Comparison of ENCODE assay signal across 9 cellular contexts in genomic region chr19:13872339-13872694, GRCh38. TPM values are rescaled to one million over a fixed set of nuclear protein-coding genes. Genes with fewer than 3 reads are reported as not detected.
A peak's percentile ranks its signal among the peaks of the same experiment; 100 is the strongest.
DNase-seq lines count a peak whose midpoint lies in the region; ATAC-seq and TF ChIP-seq lines count a peak whose summit lies in the region.
"Had no signal": no experiment of that assay in that cellular context is flagged by ENCODE, and none has a peak within 500 bp of the region (broad histone marks: within the 10 kb centered on the region; RNA-seq: fewer than 3 reads in every experiment).

No MANE protein-coding gene starts in this region.

- H3K36me3 ChIP-seq in hepatocyte (replicated peaks; ENCODE audit: insufficient read depth, low read depth), result no peaks in the 10 kb centered on the region
- H3K36me3 ChIP-seq: neutrophil had no signal

- peak overlapping the region; percentile 95 for H2AFZ ChIP-seq in hepatocyte

- no peak overlapping the region for H3K27ac Mint-ChIP-seq in activated naive CD4-positive, alpha-beta T cell treated with anti-CD3 and anti-CD28 coated beads for 36 hours
- H3K27ac Mint-ChIP-seq in T-helper 17 cell, result no peak overlapping the region
- peak overlapping the region; percentile 12 for H3K27ac Mint-ChIP-seq in stimulated activated memory B cell treated with anti-CD40 and anti-IgM and Interleukin-4, amounts not matched to agents 10 μg/mL and 1 μg/mL and 100 μg/mL, for 72 hours

- no peaks in the 10 kb centered on the region for H3K9me3 Mint-ChIP-seq in activated naive CD4-positive, alpha-beta T cell treated with anti-CD3 and anti-CD28 coated beads for 36 hours
- no peaks in the 10 kb centered on the region for H3K9me3 Mint-ChIP-seq in stimulated activated memory B cell treated with anti-CD40 and anti-IgM and Interleukin-4, amounts not matched to agents 10 μg/mL and 1 μg/mL and 100 μg/mL, for 72 hours

- no peaks in the 10 kb centered on the region for H3K79me2 ChIP-seq in hepatocyte

- 42% methylated on average over 5 of the region's 5 CpGs for WGBS in hepatocyte (ENCODE audit: low lambda C conversion rate, missing lambda C conversion rate)

- peak overlapping the region; percentile 41 for H3K4me3 Mint-ChIP-seq in activated naive CD4-positive, alpha-beta T cell treated with anti-CD3 and anti-CD28 coated beads for 36 hours
- peak overlapping the region; percentile 64 for H3K4me3 Mint-ChIP-seq in T-helper 17 cell
- H3K4me3 Mint-ChIP-seq in stimulated activated memory B cell treated with anti-CD40 and anti-IgM and Interleukin-4, amounts not matched to agents 10 μg/mL and 1 μg/mL and 100 μg/mL, for 72 hours, result peak overlapping the region; percentile 66

- H3K4me1 Mint-ChIP-seq in activated naive CD4-positive, alpha-beta T cell treated with anti-CD3 and anti-CD28 coated beads for 36 hours (ENCODE audit: low read depth), result peaks cover 2% of the 10 kb centered on the region
- H3K4me1 Mint-ChIP-seq in T-helper 17 cell, result peaks cover 7% of the 10 kb centered on the region
- peaks cover 19% of the 10 kb centered on the region for H3K4me1 Mint-ChIP-seq in stimulated activated memory B cell treated with anti-CD40 and anti-IgM and Interleukin-4, amounts not matched to agents 10 μg/mL and 1 μg/mL and 100 μg/mL, for 72 hours

- CTCF ChIA-PET in activated naive CD4-positive, alpha-beta T cell treated with anti-CD3 and anti-CD28 coated beads for 36 hours (lab: Charles Lee), result interaction anchor here (0.8 to 1.5 kb wide), 4 partner anchors 70 to 176 kb away, joined by 3 read pairs; partner anchors contain the start of gene C19orf53

- peaks cover 5% of the 10 kb centered on the region for H3K4me1 ChIP-seq in hepatocyte (ENCODE audit: insufficient read depth)

- in situ Hi-C loops in G401 (cut with HindIII; ENCODE audit: low sequenced_read_pairs), result no loop called here

- peak overlapping the region; percentile 91 for H3K4me2 ChIP-seq in hepatocyte

- ATAC-seq in T-helper 17 cell (no peak), GM18858 (IDR thresholded peaks at IDR 0.05; ENCODE audit: unreplicated experiment) (no peak)
- no peak for ATAC-seq in stimulated activated memory B cell treated with anti-CD40 and anti-IgM and Interleukin-4, amounts not matched to agents 10 μg/mL and 1 μg/mL and 100 μg/mL, for 72 hours

- no peak overlapping the region for H3K27ac ChIP-seq in hepatocyte
- H3K27ac ChIP-seq: neutrophil had no signal

- H3K9me2 ChIP-seq in hepatocyte (replicated peaks; ENCODE audit: insufficient read depth), result no peaks in the 10 kb centered on the region

- no peak for TF ChIP-seq CTCF in hepatocyte (IDR thresholded peaks at IDR 0.05; ENCODE audit: poor library complexity)

- H3K36me3 Mint-ChIP-seq in activated naive CD4-positive, alpha-beta T cell treated with anti-CD3 and anti-CD28 coated beads for 36 hours (ENCODE audit: low read depth), result no peaks in the 10 kb centered on the region
- peaks cover 2% of the 10 kb centered on the region for H3K36me3 Mint-ChIP-seq in T-helper 17 cell (ENCODE audit: low read depth)
- no peaks in the 10 kb centered on the region for H3K36me3 Mint-ChIP-seq in stimulated activated memory B cell treated with anti-CD40 and anti-IgM and Interleukin-4, amounts not matched to agents 10 μg/mL and 1 μg/mL and 100 μg/mL, for 72 hours

- peaks cover 14% of the 10 kb centered on the region for H3K27me3 Mint-ChIP-seq in activated naive CD4-positive, alpha-beta T cell treated with anti-CD3 and anti-CD28 coated beads for 36 hours (ENCODE audit: low read depth)
- H3K27me3 Mint-ChIP-seq in T-helper 17 cell, result peaks cover 15% of the 10 kb centered on the region
- H3K27me3 Mint-ChIP-seq in stimulated activated memory B cell treated with anti-CD40 and anti-IgM and Interleukin-4, amounts not matched to agents 10 μg/mL and 1 μg/mL and 100 μg/mL, for 72 hours, result peaks cover 79% of the 10 kb centered on the region

- H3K27me3 ChIP-seq in hepatocyte, result no peaks in the 10 kb centered on the region

- H4K20me1 ChIP-seq in hepatocyte (ENCODE audit: insufficient read depth, poor library complexity, severe bottlenecking), result no peaks in the 10 kb centered on the region

- H3K4me3 ChIP-seq in hepatocyte, result peak overlapping the region; percentile 77

- intact Hi-C loops in activated naive CD4-positive, alpha-beta T cell treated with anti-CD3 and anti-CD28 coated beads for 36 hours (cut with micrococcal nuclease), result no loop called here

- no peak for DNase-seq in activated naive CD4-positive, alpha-beta T cell treated with anti-CD3 and anti-CD28 coated beads for 36 hours
- DNase-seq in activated naive CD4-positive, alpha-beta T cell treated with Interleukin-2 at 50 U/mL for 16 hours, result no peak
- no peak for DNase-seq in T-helper 17 cell
- DNase-seq in hepatocyte (ENCODE audit: low spot score), result no peak
- DNase-seq in G401 (ENCODE audit: low spot score), result no peak
- DNase-seq in NCI-H2029 treated with DMSO at 0.1 percent for 48 hours (lab: John Stamatoyannopoulos, UW), result no peak

- no peaks in the 10 kb centered on the region for H3K9me3 ChIP-seq in T-helper 17 cell (ENCODE audit: control insufficient read depth, low read length, poor library complexity, severe bottlenecking)
- H3K9me3 ChIP-seq in hepatocyte (ENCODE audit: low read depth), result no peaks in the 10 kb centered on the region
- H3K9me3 ChIP-seq: neutrophil had no signal

RNA-seq across cellular contexts. Expression of gene NANOS3, which starts 4.6 kb away (rescaled TPM):
- total RNA-seq in activated naive CD4-positive, alpha-beta T cell treated with anti-CD3 and anti-CD28 coated beads for 36 hours, result under 1 TPM; 0.55 to 0.74 TPM
- 1 to 10 TPM in 1 of 2 donors, under 1 TPM in 1; 0.60 to 2.6 TPM for total RNA-seq in T-helper 17 cell
- 0.60 TPM in 1 of 2 replicates, not detected in the other for total RNA-seq in hepatocyte
- 2.1 and 4.0 TPM in 2 replicates for polyA plus RNA-seq in hepatocyte
- total RNA-seq in G401 (2014; rRNA removed; shearing (Covaris generic)), result 3.0 and 6.3 TPM in 2 replicates

RNA-seq across cellular contexts. Expression of gene BRME1, which starts 33.6 kb away (rescaled TPM):
- total RNA-seq in activated naive CD4-positive, alpha-beta T cell treated with anti-CD3 and anti-CD28 coated beads for 36 hours, result 1 to 10 TPM; 5.8 to 5.9 TPM
- 1 to 10 TPM in 1 of 2 donors, under 1 TPM in 1; 0.82 to 1.7 TPM for total RNA-seq in T-helper 17 cell
- total RNA-seq in hepatocyte, result 2.2 and 14.4 TPM in 2 replicates
- polyA plus RNA-seq in hepatocyte, result 3.2 and 4.5 TPM in 2 replicates
- 2.9 and 6.6 TPM in 2 replicates for total RNA-seq in G401 (2014; rRNA removed; shearing (Covaris generic))

RNA-seq across cellular contexts. Expression of gene CC2D1A, which starts 33.7 kb away (rescaled TPM):
- total RNA-seq in activated naive CD4-positive, alpha-beta T cell treated with anti-CD3 and anti-CD28 coated beads for 36 hours, result 10 to 100 TPM; 27.4 to 28.6 TPM
- total RNA-seq in T-helper 17 cell (10 to 100 TPM; 22.5 to 24.4 TPM), hepatocyte (14.8 and 20.8 TPM in 2 replicates)
- 40.9 and 43.3 TPM in 2 replicates for polyA plus RNA-seq in hepatocyte
- 11.9 and 17.5 TPM in 2 replicates for total RNA-seq in G401 (2014; rRNA removed; shearing (Covaris generic))
